8 cellular contexts compared by ENCODE assay signal in genomic region chr17:61411114-61411943, GRCh38. TPM values are rescaled to one million over a fixed set of nuclear protein-coding genes. Genes with fewer than 3 reads are reported as not detected.
DNase-seq lines count a peak whose midpoint lies in the region; TF ChIP-seq lines count a peak whose summit lies in the region.

No MANE protein-coding gene starts in this region.

- H3K36me3 ChIP-seq in adrenal gland (replicated peaks in 1 of 2) (peaks cover 0 to 3% of the 10 kb centered on the region in 2 donors), sigmoid colon (no peaks in the 10 kb centered on the region)

- H3K9me3 ChIP-seq in adrenal gland (replicated peaks in 1 of 3), result no peaks in the 10 kb centered on the region
- no peaks in the 10 kb centered on the region for H3K9me3 ChIP-seq in sigmoid colon

- intact Hi-C loops in adrenal gland (cut with DNase I) (loop anchor here in 1 of 2 donors (10.0 kb wide), 1 partner anchor 143 kb away; no protein-coding TSS in a partner anchor), sigmoid colon (cut with DNase I) (loop anchor here (5.0 to 10.0 kb wide), 4 partner anchors 141 to 689 kb away; partner anchors contain the start of gene BRIP1)

- POLR2A ChIA-PET in GM10248 (lab: Yijun Ruan, JAX), result no interaction called here

- H3K4me1 ChIP-seq in adrenal gland (replicated peaks in 1 of 2), result peaks cover 0 to 43% of the 10 kb centered on the region in 2 donors
- peaks cover 0 to 49% (median 46%) of the 10 kb centered on the region in 4 donors for H3K4me1 ChIP-seq in sigmoid colon

- no peak for TF ChIP-seq CTCF in GM10248 (IDR thresholded peaks at IDR 0.05; ENCODE audit: control extremely low read depth, extremely low read depth, low read depth, missing control alignments)
- TF ChIP-seq CTCF in adrenal gland (IDR thresholded peaks at IDR 0.05), result peak in 2 of 6 experiments; percentile 4 to 11
- peak in 1 of 4 experiments; percentile 28 for TF ChIP-seq CTCF in sigmoid colon (IDR thresholded peaks at IDR 0.05)

- peak overlapping the region in 3 of 4 donors; percentile 18 to 76 (median 46) for H3K4me3 ChIP-seq in adrenal gland
- peak overlapping the region; percentile 41 for H3K4me3 ChIP-seq in iPS-11a (ENCODE audit: low read depth, low read length)
- H3K4me3 ChIP-seq in sigmoid colon, result peak overlapping the region; percentile 29 to 60 (median 53)

- no peak for TF ChIP-seq POLR2A in adrenal gland (IDR thresholded peaks at IDR 0.05)
- TF ChIP-seq POLR2A in sigmoid colon (IDR thresholded peaks at IDR 0.05), result no peak

- CTCF ChIA-PET in GM10248 (lab: Yijun Ruan, JAX), result interaction anchor here (0.8 to 5.9 kb wide), 20 partner anchors 10 to 699 kb away, joined by 3 to 43 read pairs (median 5); partner anchors contain the start of gene TBX2

- DNase-seq in 8988T (peak; percentile 65), GM10248 (ENCODE audit: extremely low spot score) (peak; percentile 51), NCI-H146 treated with DMSO at 0.1 percent for 48 hours (lab: John Stamatoyannopoulos, UW; ENCODE audit: unreplicated experiment) (peak; percentile 30), adrenal gland (peak; percentile 51 to 81 (median 66)), sigmoid colon (peak; percentile 76), GOT3 (lab: John Stamatoyannopoulos, UW) (no peak), A172 (ENCODE audit: low spot score) (no peak)

- H3K27ac ChIP-seq in adrenal gland (peak overlapping the region; percentile 11 to 91 (median 86)), sigmoid colon (peak overlapping the region; percentile 36 to 91 (median 63))

- H3K27me3 ChIP-seq in adrenal gland (no peaks in the 10 kb centered on the region), sigmoid colon (peaks cover 34 to 70% (median 54%) of the 10 kb centered on the region in 3 donors)

- TF ChIP-seq EP300 in sigmoid colon (IDR thresholded peaks at IDR 0.05), result no peak

- WGBS in adrenal gland, 4 donors, result 5 to 8% (median 6%) methylated on average over 9 to 74 of the region's 74 CpGs
- WGBS in sigmoid colon, 2 donors, result 2% methylated on average over 74 of the region's 74 CpGs

RNA-seq across cellular contexts. Expression of gene TBX2, which starts 11.7 kb away (rescaled TPM):
- total RNA-seq in adrenal gland (10 to 100 TPM in 2 of 8 donors, 1 to 10 TPM in 6; 6.4 to 16.0 (median 7.4) TPM), sigmoid colon (1 to 10 TPM in 3 of 4 donors, under 1 TPM in 1; 0.99 to 5.3 (median 2.3) TPM)
- polyA plus RNA-seq in adrenal gland (10 to 100 TPM in 2 of 3 donors, 1 to 10 TPM in 1; 2.4 to 22.1 (median 14.9) TPM), sigmoid colon (1 to 10 TPM; 2.3 to 5.3 (median 3.6) TPM)
- 1.7 and 2.6 TPM in 2 replicates for total RNA-seq in A172 (2014; rRNA removed; shearing (Covaris generic))

RNA-seq across cellular contexts. Expression of gene TBX4, which starts 40.9 kb away (rescaled TPM):
- total RNA-seq in adrenal gland (under 1 TPM in 3 of 8 donors, not detected in 5; 0.14 to 0.54 (median 0.29) TPM), sigmoid colon (not detected)
- polyA plus RNA-seq in adrenal gland (under 1 TPM in 1 of 3 donors, not detected in 2; 0.03 TPM), sigmoid colon (not detected)
- total RNA-seq in A172 (2014; rRNA removed; shearing (Covaris generic)), result 0.10 and 1.0 TPM in 2 replicates

Comparison
In these comparisons a context has a peak if more than half of its experiments do, and no peak if none do; other contexts are left out.
1. DNase-seq: peak in 8988T (single experiment), GM10248 (single experiment), NCI-H146 treated with DMSO at 0.1 percent for 48 hours (single experiment), adrenal gland (7 of 7) and sigmoid colon (single experiment); none in GOT3 (single experiment) and A172 (single experiment).
2. Peak in every context shown above with its lines, with median percentiles within 50 percentile points of each other: H3K4me3 ChIP-seq.